1 cellular context compared by ENCODE assay signal in the genomic region with DNA sequence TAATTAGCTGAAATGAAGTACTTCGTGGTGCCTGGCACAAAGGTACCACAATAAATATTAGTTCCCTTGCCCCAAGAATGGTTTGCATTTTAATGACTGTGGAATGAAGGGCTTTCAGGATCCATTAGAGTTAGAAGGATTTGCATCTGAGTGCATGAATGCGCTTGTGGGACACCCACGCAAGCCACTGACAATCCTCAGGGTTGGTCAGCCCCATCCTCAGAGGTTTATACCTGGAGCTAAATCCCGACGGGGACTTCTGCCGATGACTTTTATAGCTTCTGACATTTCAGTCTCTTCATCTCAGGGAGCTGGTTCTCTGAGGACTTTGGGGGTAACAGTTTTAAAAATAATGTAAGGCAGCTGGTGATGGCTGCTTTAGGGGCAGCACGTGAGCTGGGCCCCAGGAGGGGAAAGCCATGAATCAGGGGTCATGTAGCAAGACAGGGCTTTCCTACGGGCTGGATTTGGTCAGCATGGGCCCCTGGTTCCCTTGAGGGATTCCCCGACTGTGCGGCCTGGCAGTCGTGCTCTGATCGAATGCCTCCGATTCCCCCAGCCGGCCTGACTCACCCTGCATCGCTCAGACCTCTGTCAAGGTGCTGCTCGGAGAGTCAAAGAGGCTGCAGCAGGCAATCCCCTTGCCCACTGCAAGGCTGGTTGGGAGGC.
TF ChIP-seq lines count a peak whose summit lies in the region.

No MANE protein-coding gene starts in this region.

TF ChIP-seq in GM12878, 131 proteins besides CTCF, POLR2A, EP300 and RAD21 (continued from another document):
- TF ChIP-seq, protein P1, sequence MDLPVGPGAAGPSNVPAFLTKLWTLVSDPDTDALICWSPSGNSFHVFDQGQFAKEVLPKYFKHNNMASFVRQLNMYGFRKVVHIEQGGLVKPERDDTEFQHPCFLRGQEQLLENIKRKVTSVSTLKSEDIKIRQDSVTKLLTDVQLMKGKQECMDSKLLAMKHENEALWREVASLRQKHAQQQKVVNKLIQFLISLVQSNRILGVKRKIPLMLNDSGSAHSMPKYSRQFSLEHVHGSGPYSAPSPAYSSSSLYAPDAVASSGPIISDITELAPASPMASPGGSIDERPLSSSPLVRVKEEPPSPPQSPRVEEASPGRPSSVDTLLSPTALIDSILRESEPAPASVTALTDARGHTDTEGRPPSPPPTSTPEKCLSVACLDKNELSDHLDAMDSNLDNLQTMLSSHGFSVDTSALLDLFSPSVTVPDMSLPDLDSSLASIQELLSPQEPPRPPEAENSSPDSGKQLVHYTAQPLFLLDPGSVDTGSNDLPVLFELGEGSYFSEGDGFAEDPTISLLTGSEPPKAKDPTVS (IDR thresholded peaks at IDR 0.05; ENCODE audit: low read depth, low read length), result no peak
- TF ChIP-seq SMC3 (IDR thresholded peaks at IDR 0.05; ENCODE audit: borderline replicate concordance, low read length) (no peak), KLF5 (IDR thresholded peaks at IDR 0.05; ENCODE audit: partially characterized antibody) (no peak), HDGF (IDR thresholded peaks at IDR 0.05) (peak; percentile 14; the same call in 1 of the 2 replicates)
